In the genomic region with DNA sequence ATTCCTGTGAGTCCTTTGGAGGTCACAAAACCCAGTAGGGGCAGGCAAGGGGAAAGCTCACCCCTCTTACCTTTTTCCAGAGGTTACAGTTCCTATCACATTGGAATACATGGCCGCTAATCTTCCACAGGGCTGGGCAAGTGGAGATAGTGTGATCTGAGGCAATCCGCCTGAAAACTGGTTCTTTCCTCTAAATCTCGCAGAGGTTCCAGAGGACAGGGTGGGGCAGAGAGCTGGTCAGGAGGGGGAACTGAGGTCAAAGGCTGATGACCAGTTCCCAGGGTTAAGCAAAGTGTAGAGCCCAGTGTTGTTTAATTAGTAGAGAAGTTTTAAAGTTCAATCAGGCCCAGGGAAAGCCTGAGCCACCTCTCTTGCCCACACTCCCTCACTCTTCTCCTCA, we compare ENCODE assay signal across 1 cellular context.
TF ChIP-seq lines count a peak whose summit lies in the region.

A gene (minus strand): TSS at position 179 of the 400 bp plus-strand sequence. CDS start 68 bp downstream, at position 111.

TF ChIP-seq in HepG2, 621 proteins besides CTCF, POLR2A, EP300 and RAD21 (continued from another document):
- TF ChIP-seq, protein P1, sequence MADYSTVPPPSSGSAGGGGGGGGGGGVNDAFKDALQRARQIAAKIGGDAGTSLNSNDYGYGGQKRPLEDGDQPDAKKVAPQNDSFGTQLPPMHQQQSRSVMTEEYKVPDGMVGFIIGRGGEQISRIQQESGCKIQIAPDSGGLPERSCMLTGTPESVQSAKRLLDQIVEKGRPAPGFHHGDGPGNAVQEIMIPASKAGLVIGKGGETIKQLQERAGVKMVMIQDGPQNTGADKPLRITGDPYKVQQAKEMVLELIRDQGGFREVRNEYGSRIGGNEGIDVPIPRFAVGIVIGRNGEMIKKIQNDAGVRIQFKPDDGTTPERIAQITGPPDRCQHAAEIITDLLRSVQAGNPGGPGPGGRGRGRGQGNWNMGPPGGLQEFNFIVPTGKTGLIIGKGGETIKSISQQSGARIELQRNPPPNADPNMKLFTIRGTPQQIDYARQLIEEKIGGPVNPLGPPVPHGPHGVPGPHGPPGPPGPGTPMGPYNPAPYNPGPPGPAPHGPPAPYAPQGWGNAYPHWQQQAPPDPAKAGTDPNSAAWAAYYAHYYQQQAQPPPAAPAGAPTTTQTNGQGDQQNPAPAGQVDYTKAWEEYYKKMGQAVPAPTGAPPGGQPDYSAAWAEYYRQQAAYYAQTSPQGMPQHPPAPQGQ (CRISPR knock-in tag; IDR thresholded peaks at IDR 0.05; ENCODE audit: borderline replicate concordance): no peak
- no peak for TF ChIP-seq ZNF878 (CRISPR knock-in tag; IDR thresholded peaks at IDR 0.05)
- TF ChIP-seq, protein P2, sequence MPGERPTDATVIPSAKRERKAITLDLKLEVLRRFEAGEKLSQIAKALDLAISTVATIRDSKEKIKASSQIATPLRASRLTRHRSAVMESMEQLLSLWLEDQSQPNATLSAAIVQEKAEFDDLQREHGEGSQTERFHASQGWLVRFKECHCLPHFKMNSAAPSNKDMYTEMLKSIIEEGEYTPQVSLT (CRISPR knock-in tag; IDR thresholded peaks at IDR 0.05; ENCODE audit: borderline replicate concordance, low read depth): no peak
- TF ChIP-seq ZNF549 (CRISPR knock-in tag; IDR thresholded peaks at IDR 0.05): no peak
- TF ChIP-seq ATF7 (IDR thresholded peaks at IDR 0.05): no peak
- TF ChIP-seq ATF7 (CRISPR knock-in tag; IDR thresholded peaks at IDR 0.05): no peak
- peak; percentile 93 for TF ChIP-seq HNF4A (CRISPR knock-in tag; IDR thresholded peaks at IDR 0.05)
- peak; percentile 65 for TF ChIP-seq ZFX (CRISPR knock-in tag; IDR thresholded peaks at IDR 0.05; ENCODE audit: low read depth)
- peak; percentile 56 for TF ChIP-seq POGZ (CRISPR knock-in tag; IDR thresholded peaks at IDR 0.05)
- TF ChIP-seq ZNF367 (CRISPR knock-in tag; IDR thresholded peaks at IDR 0.05; ENCODE audit: borderline replicate concordance): no peak
- TF ChIP-seq, protein P3, sequence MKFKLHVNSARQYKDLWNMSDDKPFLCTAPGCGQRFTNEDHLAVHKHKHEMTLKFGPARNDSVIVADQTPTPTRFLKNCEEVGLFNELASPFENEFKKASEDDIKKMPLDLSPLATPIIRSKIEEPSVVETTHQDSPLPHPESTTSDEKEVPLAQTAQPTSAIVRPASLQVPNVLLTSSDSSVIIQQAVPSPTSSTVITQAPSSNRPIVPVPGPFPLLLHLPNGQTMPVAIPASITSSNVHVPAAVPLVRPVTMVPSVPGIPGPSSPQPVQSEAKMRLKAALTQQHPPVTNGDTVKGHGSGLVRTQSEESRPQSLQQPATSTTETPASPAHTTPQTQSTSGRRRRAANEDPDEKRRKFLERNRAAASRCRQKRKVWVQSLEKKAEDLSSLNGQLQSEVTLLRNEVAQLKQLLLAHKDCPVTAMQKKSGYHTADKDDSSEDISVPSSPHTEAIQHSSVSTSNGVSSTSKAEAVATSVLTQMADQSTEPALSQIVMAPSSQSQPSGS (CRISPR knock-in tag; IDR thresholded peaks at IDR 0.05): no peak; the same call in 1 of the 2 replicates
- TF ChIP-seq SKI (IDR thresholded peaks at IDR 0.05; ENCODE audit: partially characterized antibody): no peak
- no peak for TF ChIP-seq KDM3A (CRISPR knock-in tag; IDR thresholded peaks at IDR 0.05; ENCODE audit: low read depth)
- TF ChIP-seq JUN (CRISPR knock-in tag; IDR thresholded peaks at IDR 0.05): 0 out of 2 replicates have a peak, but pooled peaks have one; percentile 15
- TF ChIP-seq MYNN (CRISPR knock-in tag; IDR thresholded peaks at IDR 0.05; ENCODE audit: low read depth): no peak
- no peak for TF ChIP-seq MBNL3 (CRISPR knock-in tag; conservative IDR thresholded peaks at IDR 0.05)
- no peak for TF ChIP-seq ZNF124 (CRISPR knock-in tag; IDR thresholded peaks at IDR 0.05)
TF ChIP-seq in HepG2: peak in this region for 83.
